Comparison of ENCODE assay signal across 19 cellular contexts in genomic region chr17:63480826-63481487, GRCh38. TPM values are rescaled to one million over a fixed set of nuclear protein-coding genes. Genes with fewer than 3 reads are reported as not detected.
DNase-seq lines count a peak whose midpoint lies in the region; TF ChIP-seq lines count a peak whose summit lies in the region.
"Had no signal": no experiment of that assay in that cellular context is flagged by ENCODE, and none has a peak within 500 bp of the region (broad histone marks: within the 10 kb centered on the region; RNA-seq: fewer than 3 reads in every experiment).

No MANE protein-coding gene starts in this region.

- H2AFZ ChIP-seq in neuronal stem cell (ENCODE audit: low read length) (no peak overlapping the region), hepatocyte (no peak overlapping the region)

- no peaks in the 10 kb centered on the region for H4K20me1 ChIP-seq in hepatocyte (ENCODE audit: insufficient read depth, poor library complexity, severe bottlenecking)

- peaks cover 6 to 9% of the 10 kb centered on the region in 2 donors for H3K4me1 ChIP-seq in neuronal stem cell (ENCODE audit: control insufficient read depth in 2 of 2, insufficient read depth in 1 of 2, low read depth in 1 of 2, low read length in 2 of 2)
- H3K4me1 ChIP-seq in hepatocyte (ENCODE audit: insufficient read depth) = peaks cover 15% of the 10 kb centered on the region

- no peak overlapping the region for H4K8ac ChIP-seq in neuronal stem cell (ENCODE audit: low read depth, low read length)

- H2BK5ac ChIP-seq in neuronal stem cell (ENCODE audit: low read length) = no peak overlapping the region

- H3K79me1 ChIP-seq in neuronal stem cell (ENCODE audit: low read depth, low read length) = peaks cover 3% of the 10 kb centered on the region

- no peak overlapping the region for H3K27ac ChIP-seq in neuronal stem cell (replicated peaks; ENCODE audit: low read length)
- H3K27ac ChIP-seq in hepatocyte = no peak overlapping the region
- H3K27ac ChIP-seq: cardiac muscle cell, HL-60, psoas muscle had no signal

- no peak overlapping the region for H4K91ac ChIP-seq in neuronal stem cell (ENCODE audit: low read depth, low read length, poor library complexity)

- no peaks in the 10 kb centered on the region for H3K36me3 ChIP-seq in neuronal stem cell (replicated peaks in 1 of 2; ENCODE audit: control insufficient read depth in 2 of 2, insufficient read depth in 2 of 2, low read length in 2 of 2)
- no peaks in the 10 kb centered on the region for H3K36me3 ChIP-seq in hepatocyte (replicated peaks; ENCODE audit: insufficient read depth, low read depth)
- H3K36me3 ChIP-seq: cardiac muscle cell had no signal

- no peak overlapping the region for H3K23ac ChIP-seq in neuronal stem cell (ENCODE audit: low read depth, low read length, poor library complexity)

- no peak overlapping the region for H3K9ac ChIP-seq in neuronal stem cell (ENCODE audit: low read depth, low read length, poor library complexity)

- H3K4ac ChIP-seq in neuronal stem cell (ENCODE audit: low read length) = no peak overlapping the region

- H3K79me2 ChIP-seq in hepatocyte = no peaks in the 10 kb centered on the region

- no peak overlapping the region for H2BK120ac ChIP-seq in neuronal stem cell (ENCODE audit: low read depth, low read length)

- peak overlapping the region; percentile 41 for H2BK12ac ChIP-seq in neuronal stem cell (ENCODE audit: low read length)

- H3K14ac ChIP-seq in neuronal stem cell (ENCODE audit: low read length) = no peak overlapping the region

- DNase-seq in DMS53 treated with DMSO at 0.1 percent for 48 hours (lab: John Stamatoyannopoulos, UW; ENCODE audit: unreplicated experiment) = peak; percentile 60
- DNase-seq in NCI-H146 (lab: John Stamatoyannopoulos, UW) = peak; percentile 94
- peak; percentile 40 for DNase-seq in NCI-H446 treated with DMSO at 0.1 percent for 48 hours (lab: John Stamatoyannopoulos, UW)
- no peak for DNase-seq in neuronal stem cell (ENCODE audit: low spot score)
- DNase-seq in activated CD4-positive, alpha-beta T cell treated with anti-CD3 and anti-CD28 coated beads for 1 hour = no peak
- no peak for DNase-seq in hepatocyte (ENCODE audit: low spot score)
- DNase-seq in stimulated activated naive CD4-positive, alpha-beta T cell (lab: John Stamatoyannopoulos, UW) = no peak
- DNase-seq: activated CD4-positive, alpha-beta T cell treated with anti-CD3 and anti-CD28 coated beads for 48 hours; activated T-cell treated with anti-CD3 and anti-CD28 coated beads, Interleukin-2, amount 50 U/mL, for 48 hours; foreskin fibroblast; HFFc6; naive B cell; NCI-H82; psoas muscle had no signal

- TF ChIP-seq CTCF in hepatocyte (IDR thresholded peaks at IDR 0.05; ENCODE audit: poor library complexity) = no peak

- H3K18ac ChIP-seq in neuronal stem cell (ENCODE audit: low read length) = peak overlapping the region; percentile 71

- WGBS in neuronal stem cell (ENCODE audit: extremely low coverage in 2 of 2, insufficient read length in 2 of 2, insufficient replicate concordance in 1 of 2), 2 donors = no CpG with 5 or more reads among the region's 11 CpGs
- 90% methylated on average over 10 of the region's 11 CpGs for WGBS in hepatocyte (ENCODE audit: low lambda C conversion rate, missing lambda C conversion rate)

- peak overlapping the region; percentile 58 for H2BK15ac ChIP-seq in neuronal stem cell (ENCODE audit: low read length)

- H3K4me2 ChIP-seq in neuronal stem cell (ENCODE audit: insufficient read depth, low read length, poor library complexity, severe bottlenecking) = no peak overlapping the region
- no peak overlapping the region for H3K4me2 ChIP-seq in hepatocyte

- H3K27me3 ChIP-seq in neuronal stem cell (ENCODE audit: control insufficient read depth in 3 of 3, insufficient read depth in 3 of 3, low read depth in 1 of 3, low read length in 3 of 3) (peaks cover 10 to 64% (median 24%) of the 10 kb centered on the region in 3 experiments), hepatocyte (peaks cover 13% of the 10 kb centered on the region)

- H3K9me3 ChIP-seq in neuronal stem cell (replicated peaks in 1 of 2; ENCODE audit: control insufficient read depth in 2 of 2, insufficient read depth in 1 of 2, low read depth in 1 of 2, low read length in 2 of 2) (no peaks in the 10 kb centered on the region), hepatocyte (ENCODE audit: low read depth) (no peaks in the 10 kb centered on the region)
- H3K9me3 ChIP-seq: psoas muscle had no signal

- H3K4me3 ChIP-seq in neuronal stem cell (ENCODE audit: low read length in 2 of 2) (no peak overlapping the region), hepatocyte (no peak overlapping the region)
- H3K4me3 ChIP-seq: cardiac muscle cell, psoas muscle had no signal

- no peaks in the 10 kb centered on the region for H3K9me2 ChIP-seq in hepatocyte (replicated peaks; ENCODE audit: insufficient read depth)

- H2AK5ac ChIP-seq in neuronal stem cell (ENCODE audit: low read depth, low read length) = peak overlapping the region; percentile 56

RNA-seq across cellular contexts. Expression of gene ACE, which starts 4.1 kb away (rescaled TPM):
- 0.08 TPM for polyA plus RNA-seq in neuronal stem cell (2013, experiment 1 of 2)
- 0.04 TPM for polyA plus RNA-seq in neuronal stem cell (2013, experiment 2 of 2)
- total RNA-seq in hepatocyte = 4.2 and 8.0 TPM in 2 replicates
- 7.2 and 9.5 TPM in 2 replicates for polyA plus RNA-seq in hepatocyte

RNA-seq across cellular contexts. Expression of gene CYB561, which starts 34.9 kb away (rescaled TPM):
- 11.7 TPM for polyA plus RNA-seq in neuronal stem cell (2013, experiment 1 of 2)
- 12.1 TPM for polyA plus RNA-seq in neuronal stem cell (2013, experiment 2 of 2)
- total RNA-seq in hepatocyte = 12.9 and 15.1 TPM in 2 replicates
- polyA plus RNA-seq in hepatocyte = 20.2 and 20.6 TPM in 2 replicates

RNA-seq across cellular contexts. Expression of gene KCNH6, which starts 42.2 kb away (rescaled TPM):
- 0.03 TPM for polyA plus RNA-seq in neuronal stem cell (2013, experiment 1 of 2)
- not detected for polyA plus RNA-seq in neuronal stem cell (2013, experiment 2 of 2)
- 0.28 and 0.33 TPM in 2 replicates for total RNA-seq in hepatocyte
- polyA plus RNA-seq in hepatocyte = 0.36 TPM in 1 of 2 replicates, not detected in the other
- total RNA-seq: HFFc6; psoas muscle; RPMI7951; T-helper 2 cell treated with Interferon-gamma antibody and Interleukin-4, amounts not matched to agents 100 ng/mL and 5 ng/mL, for 36 hours had no signal
- polyA plus RNA-seq: liver, psoas muscle had no signal

Comparison
In these comparisons a context has a peak if more than half of its experiments do, and no peak if none do; other contexts are left out.
1. DNase-seq: peak in DMS53 treated with DMSO at 0.1 percent for 48 hours (single experiment), NCI-H146 (single experiment) and NCI-H446 treated with DMSO at 0.1 percent for 48 hours (single experiment); none in neuronal stem cell (single experiment), activated CD4-positive, alpha-beta T cell treated with anti-CD3 and anti-CD28 coated beads for 1 hour (single experiment), hepatocyte (single experiment) and stimulated activated naive CD4-positive, alpha-beta T cell (0 of 6).